8 cellular contexts compared by ENCODE assay signal in the genomic region with DNA sequence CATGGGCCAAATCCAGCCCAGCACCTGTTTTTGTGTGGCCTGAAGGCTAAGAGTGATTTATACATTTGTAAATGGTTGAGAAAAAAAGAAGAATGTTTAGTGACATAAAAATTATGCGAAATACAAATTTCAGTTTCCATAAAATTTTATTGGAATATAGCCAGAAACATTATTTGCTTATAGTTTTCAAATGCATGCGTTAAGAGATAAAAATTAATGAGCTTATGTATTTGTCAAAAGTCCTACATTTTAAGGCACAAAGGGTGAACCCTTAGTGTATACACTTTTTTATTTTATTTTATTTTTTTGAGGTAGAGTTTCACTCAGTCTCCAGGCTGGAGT. TPM values are rescaled to one million over a fixed set of nuclear protein-coding genes. Genes with fewer than 3 reads are reported as not detected.
DNase-seq lines count a peak whose midpoint lies in the region; ATAC-seq lines count a peak whose summit lies in the region.

No MANE protein-coding gene starts in this region.

- peak overlapping the region; percentile 95 for H3K27ac Mint-ChIP-seq in T-helper 1 cell treated with Interleukin-12 subunit alpha and Interleukin-12 subunit beta and Interleukin-4 antibody, amounts not matched to agents 30 μg/mL and 1 μg/mL, for 36 hours
- H3K27ac Mint-ChIP-seq in activated naive CD8-positive, alpha-beta T cell, result peak overlapping the region; percentile 97
- peak overlapping the region; percentile 94 to 99 (median 97) for H3K27ac Mint-ChIP-seq in immature natural killer cell

- peaks cover 23% of the 10 kb centered on the region for H3K4me1 ChIP-seq in stomach smooth muscle (ENCODE audit: control insufficient read depth, insufficient read depth, low read length)

- H3K36me3 Mint-ChIP-seq in T-helper 1 cell treated with Interleukin-12 subunit alpha and Interleukin-12 subunit beta and Interleukin-4 antibody, amounts not matched to agents 30 μg/mL and 1 μg/mL, for 36 hours (ENCODE audit: low read depth), result peaks cover 22% of the 10 kb centered on the region
- H3K36me3 Mint-ChIP-seq in activated naive CD8-positive, alpha-beta T cell, result peaks cover 4% of the 10 kb centered on the region
- peaks cover 0 to 13% (median 4%) of the 10 kb centered on the region in 3 donors for H3K36me3 Mint-ChIP-seq in immature natural killer cell

- no peak for DNase-seq in T-helper 1 cell
- no peak for DNase-seq in immature natural killer cell
- no peak for DNase-seq in SIG-M5 treated with dmso at 0.1 percent for 504 hours (lab: John Stamatoyannopoulos, UW; ENCODE audit: unreplicated experiment)
- DNase-seq in NCI-H2196 treated with DMSO at 0.1 percent for 48 hours (lab: John Stamatoyannopoulos, UW; ENCODE audit: unreplicated experiment), result no peak

- no peaks in the 10 kb centered on the region for H3K36me3 ChIP-seq in stomach smooth muscle (ENCODE audit: control insufficient read depth in 2 of 2, insufficient read depth in 2 of 2, low read length in 2 of 2)

- peaks cover 26% of the 10 kb centered on the region for H3K4me1 Mint-ChIP-seq in T-helper 1 cell treated with Interleukin-12 subunit alpha and Interleukin-12 subunit beta and Interleukin-4 antibody, amounts not matched to agents 30 μg/mL and 1 μg/mL, for 36 hours (ENCODE audit: low read depth)
- H3K4me1 Mint-ChIP-seq in activated naive CD8-positive, alpha-beta T cell (ENCODE audit: low read depth), result peaks cover 47% of the 10 kb centered on the region
- H3K4me1 Mint-ChIP-seq in immature natural killer cell, result peaks cover 44 to 62% of the 10 kb centered on the region in 2 donors

- ATAC-seq in GM21390 (IDR thresholded peaks at IDR 0.05; ENCODE audit: unreplicated experiment), result no peak

- no peaks in the 10 kb centered on the region for H3K9me3 ChIP-seq in stomach smooth muscle (ENCODE audit: control insufficient read depth in 2 of 2, low read length in 2 of 2)

- peak overlapping the region; percentile 37 to 68 for H3K9ac ChIP-seq in stomach smooth muscle (ENCODE audit: low read length in 2 of 2)

- peak overlapping the region; percentile 80 to 87 for H3K4me3 ChIP-seq in stomach smooth muscle (ENCODE audit: low read length in 2 of 2)

- no peaks in the 10 kb centered on the region for H3K27me3 ChIP-seq in stomach smooth muscle (ENCODE audit: control insufficient read depth in 1 of 2, insufficient read depth in 2 of 2, low read length in 2 of 2)

- peaks cover 4% of the 10 kb centered on the region for H3K27me3 Mint-ChIP-seq in T-helper 1 cell treated with Interleukin-12 subunit alpha and Interleukin-12 subunit beta and Interleukin-4 antibody, amounts not matched to agents 30 μg/mL and 1 μg/mL, for 36 hours (ENCODE audit: low read depth)
- H3K27me3 Mint-ChIP-seq in activated naive CD8-positive, alpha-beta T cell, result no peaks in the 10 kb centered on the region
- H3K27me3 Mint-ChIP-seq in immature natural killer cell (ENCODE audit: low read depth in 3 of 3), result peaks cover 11 to 20% (median 13%) of the 10 kb centered on the region in 3 donors

- no peaks in the 10 kb centered on the region for H3K9me3 Mint-ChIP-seq in T-helper 1 cell treated with Interleukin-12 subunit alpha and Interleukin-12 subunit beta and Interleukin-4 antibody, amounts not matched to agents 30 μg/mL and 1 μg/mL, for 36 hours
- H3K9me3 Mint-ChIP-seq in activated naive CD8-positive, alpha-beta T cell (ENCODE audit: low read depth), result no peaks in the 10 kb centered on the region
- H3K9me3 Mint-ChIP-seq in immature natural killer cell, result peaks cover 0 to 3% (median 0%) of the 10 kb centered on the region in 6 donors

- H3K4me3 Mint-ChIP-seq in T-helper 1 cell treated with Interleukin-12 subunit alpha and Interleukin-12 subunit beta and Interleukin-4 antibody, amounts not matched to agents 30 μg/mL and 1 μg/mL, for 36 hours, result peak overlapping the region; percentile 97
- H3K4me3 Mint-ChIP-seq in activated naive CD8-positive, alpha-beta T cell, result peak overlapping the region; percentile 95
- H3K4me3 Mint-ChIP-seq in immature natural killer cell, result peak overlapping the region; percentile 89 to 96 (median 91)

- H3K27ac ChIP-seq in stomach smooth muscle (ENCODE audit: low read length), result peak overlapping the region; percentile 75

RNA-seq across cellular contexts. Expression of a gene that starts 2.1 kb away (rescaled TPM):
- 10 to 100 TPM; 22.0 to 40.6 (median 25.1) TPM for polyA plus RNA-seq in immature natural killer cell
